In the genomic region with DNA sequence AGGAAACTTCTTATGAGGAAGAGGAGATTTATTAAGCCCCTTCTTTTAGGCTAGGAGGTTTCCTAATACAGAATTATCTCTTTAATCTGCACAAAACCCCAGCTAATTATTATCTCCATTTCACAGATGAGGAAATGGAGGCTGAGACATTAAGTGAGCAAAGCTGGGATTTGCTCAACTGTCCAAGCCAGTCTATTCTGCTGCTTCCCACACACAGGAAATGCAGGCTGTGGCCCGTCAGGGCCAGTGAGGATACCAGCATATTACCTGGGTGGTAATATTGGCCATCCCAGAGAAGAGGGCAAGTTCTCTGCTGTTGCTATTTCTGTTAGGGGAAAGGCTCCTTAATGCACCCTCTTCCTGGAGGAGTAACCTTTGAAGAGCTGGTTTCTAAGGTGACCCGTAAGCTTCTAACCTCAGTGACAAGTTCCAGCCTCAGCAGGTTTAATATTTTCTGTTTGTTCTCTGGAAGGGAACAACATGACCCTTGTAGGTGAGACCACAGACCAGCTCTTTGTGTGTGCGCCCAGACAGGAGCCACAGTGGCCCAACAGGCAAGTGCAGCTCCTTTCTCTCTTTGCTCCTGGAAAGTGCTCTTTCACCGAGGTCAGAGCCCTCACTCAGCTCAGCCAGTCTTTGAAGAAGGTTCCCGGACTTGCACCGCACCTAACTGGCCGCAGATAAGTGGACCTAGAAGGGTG, we compare ENCODE assay signal across 9 cellular contexts. TPM values are rescaled to one million over a fixed set of nuclear protein-coding genes. Genes with fewer than 3 reads are reported as not detected.
DNase-seq lines count a peak whose midpoint lies in the region; ATAC-seq, FAIRE-seq and TF ChIP-seq lines count a peak whose summit lies in the region.
"Had no signal": no experiment of that assay in that cellular context is flagged by ENCODE, and none has a peak within 500 bp of the region (broad histone marks: within the 10 kb centered on the region; RNA-seq: fewer than 3 reads in every experiment).

No MANE protein-coding gene starts in this region.

- no peaks in the 10 kb centered on the region for H4K20me1 ChIP-seq in PC-3 (ENCODE audit: low read length)

- H3K9me3 Mint-ChIP-seq in activated B cell treated with CpG ODN at 0.5 μM for 24 hours (no peaks in the 10 kb centered on the region), progenitor cell of endocrine pancreas (ENCODE audit: low read depth) (no peaks in the 10 kb centered on the region)

- intact Hi-C loops in activated B cell treated with CpG ODN at 0.5 μM for 24 hours (cut with micrococcal nuclease) (loop anchor here (1.0 to 2.0 kb wide), 6 partner anchors 10 to 88 kb away; no protein-coding TSS in a partner anchor), PC-3 (cut with micrococcal nuclease) (no loop called here)

- no peak for FAIRE-seq in D721Med (lab: Jason Lieb, UNC)
- FAIRE-seq: TTC549 had no signal

- peaks cover 8% of the 10 kb centered on the region; the same call in 1 of the 2 replicates for H3K79me2 ChIP-seq in PC-3 (ENCODE audit: low read length)

- H3K36me3 Mint-ChIP-seq in activated B cell treated with CpG ODN at 0.5 μM for 24 hours (ENCODE audit: low read depth) (peaks cover 20% of the 10 kb centered on the region), progenitor cell of endocrine pancreas (ENCODE audit: insufficient read depth) (peaks cover 3% of the 10 kb centered on the region)

- H3K9me3 ChIP-seq in PC-3 (ENCODE audit: low read length): no peaks in the 10 kb centered on the region

- H3K4me2 ChIP-seq in PC-3 (ENCODE audit: low read length): no peak overlapping the region

- no peak overlapping the region for H3K27ac ChIP-seq in PC-3 (ENCODE audit: low read length)

- peak overlapping the region; percentile 98 for H3K27ac Mint-ChIP-seq in activated B cell treated with CpG ODN at 0.5 μM for 24 hours
- peak overlapping the region; percentile 15 for H3K27ac Mint-ChIP-seq in progenitor cell of endocrine pancreas

- H2AFZ ChIP-seq in PC-3 (ENCODE audit: low read length): no peak overlapping the region

- peak; percentile 40 for DNase-seq in activated B cell treated with CpG ODN at 0.5 μM for 24 hours
- no peak for DNase-seq in progenitor cell of endocrine pancreas (ENCODE audit: low spot score, unreplicated experiment)
- no peak for DNase-seq in NCI-H82 (lab: John Stamatoyannopoulos, UW)
- DNase-seq in D721Med (ENCODE audit: insufficient read length, low spot score): no peak
- DNase-seq in COLO829 (ENCODE audit: low spot score): no peak
- no peak for DNase-seq in PC-3

- H3K4me1 Mint-ChIP-seq in activated B cell treated with CpG ODN at 0.5 μM for 24 hours (peaks cover 89% of the 10 kb centered on the region), progenitor cell of endocrine pancreas (ENCODE audit: low read depth) (peaks cover 45% of the 10 kb centered on the region)

- POLR2A ChIA-PET in activated B cell treated with CpG ODN at 0.5 μM for 24 hours (lab: Charles Lee): interaction anchor here (0.6 to 6.5 kb wide), 11 partner anchors 8 to 130 kb away, joined by 3 to 64 read pairs (median 8); a partner anchor contains a TSS
- POLR2A ChIA-PET in PC-3 (lab: Charles Lee; ENCODE audit: unreplicated experiment): no interaction called here

- no TSS peak for BruUV-seq in PC-3 (replicated peaks; lab: Mats Ljungman, UMichigan)

- TF ChIP-seq CTCF in activated B cell treated with CpG ODN at 0.5 μM for 24 hours (IDR thresholded peaks at IDR 0.05) (no peak), progenitor cell of endocrine pancreas (IDR thresholded peaks at IDR 0.05; ENCODE audit: unreplicated experiment) (no peak), D721Med (IDR thresholded peaks at IDR 0.05; ENCODE audit: insufficient read depth, missing control alignments) (no peak), PC-3 (conservative IDR thresholded peaks at IDR 0.05; ENCODE audit: low read depth, low read length) (no peak)

- no peaks in the 10 kb centered on the region for H3K9me2 ChIP-seq in PC-3 (replicated peaks; ENCODE audit: low read length)

- no peaks in the 10 kb centered on the region for H3F3A ChIP-seq in PC-3 (ENCODE audit: low read length, unreplicated experiment)

- peak overlapping the region; percentile 84 for H3K4me3 Mint-ChIP-seq in activated B cell treated with CpG ODN at 0.5 μM for 24 hours
- no peak overlapping the region for H3K4me3 Mint-ChIP-seq in progenitor cell of endocrine pancreas (ENCODE audit: low read depth)

- no peaks in the 10 kb centered on the region for H3K36me3 ChIP-seq in PC-3 (ENCODE audit: low read depth, low read length)

- no peak overlapping the region for H3K4me3 ChIP-seq in PC-3 (ENCODE audit: low read length)

- H3K27me3 ChIP-seq in PC-3 (ENCODE audit: low read length): no peaks in the 10 kb centered on the region

- no peak overlapping the region for H3K9ac ChIP-seq in PC-3 (ENCODE audit: low read length)

- H3K27me3 Mint-ChIP-seq in activated B cell treated with CpG ODN at 0.5 μM for 24 hours (no peaks in the 10 kb centered on the region), progenitor cell of endocrine pancreas (no peaks in the 10 kb centered on the region)

- ATAC-seq in GM19035 (IDR thresholded peaks at IDR 0.05; ENCODE audit: unreplicated experiment) (peak; percentile 31), HG02759 (IDR thresholded peaks at IDR 0.05; ENCODE audit: unreplicated experiment) (peak; percentile 38), activated B cell treated with CpG ODN at 0.5 μM for 24 hours (ENCODE audit: low read depth) (peak; percentile 19), PC-3 (no peak)

- CTCF ChIA-PET in activated B cell treated with CpG ODN at 0.5 μM for 24 hours (lab: Charles Lee): interaction anchor here (0.6 to 1.5 kb wide), 7 partner anchors 10 to 164 kb away, joined by 3 to 7 read pairs (median 3); no protein-coding TSS in a partner anchor
- CTCF ChIA-PET in PC-3 (lab: Charles Lee): no interaction called here

- peaks cover 17% of the 10 kb centered on the region for H3K4me1 ChIP-seq in PC-3 (ENCODE audit: insufficient read depth, low read length)

RNA-seq across cellular contexts. Expression of a gene that starts 35.6 kb away (rescaled TPM):
- total RNA-seq in activated B cell treated with CpG ODN at 0.5 μM for 24 hours: 37.9 and 46.0 TPM in 2 replicates
- 36.4 and 37.4 TPM in 2 replicates for total RNA-seq in progenitor cell of endocrine pancreas
- 11.2 and 12.7 TPM in 2 replicates for total RNA-seq in PC-3 (2014; rRNA removed)
